Comparison of ENCODE assay signal across 1 cellular context in genomic region chr19:41276231-41276630, GRCh38.
TF ChIP-seq lines count a peak whose summit lies in the region.

No MANE protein-coding gene starts in this region.

TF ChIP-seq in H1, 55 proteins besides CTCF, POLR2A, EP300 and RAD21:
- TF ChIP-seq CEBPB (IDR thresholded peaks at IDR 0.05; ENCODE audit: low read depth, low read length) (peak; percentile 35; the same call in 1 of the 2 replicates), HDAC6 (IDR thresholded peaks at IDR 0.05; ENCODE audit: low read depth, low read length) (no peak)
TF ChIP-seq in H1: peak in this region for 1.
